17 cellular contexts compared by ENCODE assay signal in the genomic region with DNA sequence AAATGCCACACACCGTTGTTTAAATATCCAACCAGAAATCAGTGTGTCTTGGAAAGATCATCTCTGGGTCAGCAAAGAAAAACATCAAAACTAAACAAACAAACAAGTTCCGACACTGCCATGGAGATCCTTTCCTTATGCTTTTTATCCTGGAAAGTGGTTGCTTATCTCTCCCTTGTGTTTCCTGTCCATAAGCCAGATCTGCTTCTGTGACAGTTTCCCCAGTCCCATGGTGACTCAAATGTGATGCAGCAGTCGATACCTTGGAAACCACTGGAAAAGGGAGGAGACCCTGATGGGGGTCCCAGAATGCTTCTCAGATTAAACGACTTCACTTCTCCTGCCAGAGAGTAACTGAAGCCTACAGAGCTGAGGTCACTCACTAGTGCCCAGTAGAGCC.
"Had no signal": no experiment of that assay in that cellular context is flagged by ENCODE, and none has a peak within 500 bp of the region (broad histone marks: within the 10 kb centered on the region; RNA-seq: fewer than 3 reads in every experiment).

No MANE protein-coding gene starts in this region.

- FAIRE-seq: endothelial cell of umbilical vein, frontal cortex, keratinocyte had no signal

- ATAC-seq: foreskin keratinocyte; gastroesophageal sphincter; heart left ventricle; left lung; left ventricle myocardium superior; lower lobe of right lung; naive thymus-derived CD8-positive, alpha-beta T cell had no signal

- DNase-seq: cortex of kidney; effector CD8-positive, alpha-beta T cell; heart left ventricle; hypothalamus; immature natural killer cell; kidney glomerular epithelial cell; left lung; left ventricle myocardium superior; lower lobe of right lung; mesenchymal stem cell; naive B cell; naive thymus-derived CD8-positive, alpha-beta T cell had no signal
